Comparison of ENCODE assay signal across 1 cellular context in genomic region chr16:72859581-72859980, GRCh38.
TF ChIP-seq lines count a peak whose summit lies in the region.

No MANE protein-coding gene starts in this region.

TF ChIP-seq in IMR-90, 13 proteins besides CTCF, POLR2A, EP300 and RAD21 (continued from another document):
- TF ChIP-seq RFX5 (IDR thresholded peaks at IDR 0.05; ENCODE audit: low read depth, low read length), result no peak
- TF ChIP-seq USF2 (IDR thresholded peaks at IDR 0.05; ENCODE audit: low read depth, low read length), result no peak
- no peak for TF ChIP-seq FOS (IDR thresholded peaks at IDR 0.05; ENCODE audit: low read depth, low read length)
- no peak for TF ChIP-seq CEBPB (IDR thresholded peaks at IDR 0.05; ENCODE audit: low read depth, low read length)
- TF ChIP-seq BHLHE40 (IDR thresholded peaks at IDR 0.05; ENCODE audit: low read depth, low read length), result no peak
- TF ChIP-seq MXI1 (IDR thresholded peaks at IDR 0.05; ENCODE audit: borderline replicate concordance, low read depth, low read length), result no peak
- no peak for TF ChIP-seq RCOR1 (IDR thresholded peaks at IDR 0.05; ENCODE audit: insufficient replicate concordance, low read length)
- no peak for TF ChIP-seq NFE2L2 (IDR thresholded peaks at IDR 0.05; ENCODE audit: low read depth, low read length)
